Comparison of ENCODE assay signal across 14 cellular contexts in the genomic region with DNA sequence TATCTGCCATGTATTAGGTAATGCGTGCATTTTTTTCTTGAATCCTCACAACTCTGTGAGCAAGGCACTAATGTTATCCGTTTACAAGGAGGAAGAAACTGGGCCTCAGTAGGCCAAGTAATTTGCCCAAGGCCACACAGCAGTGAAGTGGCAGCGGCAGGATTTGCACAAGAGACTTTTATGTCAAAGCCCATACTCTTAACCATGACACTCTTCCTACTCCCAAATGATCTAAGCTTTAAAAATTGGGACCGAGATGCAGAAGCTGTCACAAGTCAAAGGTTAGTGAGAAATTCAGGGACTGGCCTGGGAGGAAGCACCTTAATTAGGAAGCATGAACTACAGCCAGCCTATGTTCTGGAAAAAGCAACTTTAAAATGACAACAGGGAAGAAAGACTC. TPM values are rescaled to one million over a fixed set of nuclear protein-coding genes. Genes with fewer than 3 reads are reported as not detected.
DNase-seq lines count a peak whose midpoint lies in the region; ATAC-seq and TF ChIP-seq lines count a peak whose summit lies in the region.
"Had no signal": no experiment of that assay in that cellular context is flagged by ENCODE, and none has a peak within 500 bp of the region (broad histone marks: within the 10 kb centered on the region; RNA-seq: fewer than 3 reads in every experiment).

No MANE protein-coding gene starts in this region.

- TF ChIP-seq EP300 in stomach (IDR thresholded peaks at IDR 0.05) = no peak

- TF ChIP-seq CTCF in activated CD8-positive, alpha-beta T cell treated with anti-CD3 and anti-CD28 coated beads for 36 hours (IDR thresholded peaks at IDR 0.05) = no peak
- TF ChIP-seq CTCF in lung (IDR thresholded peaks at IDR 0.05; ENCODE audit: control extremely low read depth, extremely low read depth) (no peak), stomach (IDR thresholded peaks at IDR 0.05) (no peak)

- peaks cover 100% of the 10 kb centered on the region for H3K4me1 Mint-ChIP-seq in activated T-cell treated with anti-CD3 and anti-CD28 coated beads, Interleukin-2, amount 50 U/mL, for 72 hours (ENCODE audit: low read depth)
- H3K4me1 Mint-ChIP-seq in activated CD8-positive, alpha-beta T cell treated with anti-CD3 and anti-CD28 coated beads for 36 hours (ENCODE audit: low read depth) = peaks cover 80% of the 10 kb centered on the region

- H3K27ac ChIP-seq in lung (ENCODE audit: low read depth in 1 of 2, low read length in 1 of 2) (peak overlapping the region; percentile 33 to 72), stomach (peak overlapping the region in 4 of 5 donors; percentile 96 to 98 (median 96))

- H3K36me3 Mint-ChIP-seq in activated T-cell treated with anti-CD3 and anti-CD28 coated beads, Interleukin-2, amount 50 U/mL, for 72 hours (ENCODE audit: insufficient read depth in 2 of 2) = peaks cover 26 to 54% of the 10 kb centered on the region in 2 donors
- peaks cover 63% of the 10 kb centered on the region for H3K36me3 Mint-ChIP-seq in activated CD8-positive, alpha-beta T cell treated with anti-CD3 and anti-CD28 coated beads for 36 hours (ENCODE audit: low read depth)

- peak overlapping the region; percentile 90 for H3K27ac Mint-ChIP-seq in activated T-cell treated with anti-CD3 and anti-CD28 coated beads, Interleukin-2, amount 50 U/mL, for 72 hours
- peak overlapping the region; percentile 87 for H3K27ac Mint-ChIP-seq in activated CD8-positive, alpha-beta T cell treated with anti-CD3 and anti-CD28 coated beads for 36 hours

- no peaks in the 10 kb centered on the region for H3K36me3 ChIP-seq in lung (ENCODE audit: control insufficient read depth in 2 of 2, insufficient read depth in 2 of 2, low read length in 2 of 2)
- no peaks in the 10 kb centered on the region for H3K36me3 ChIP-seq in stomach

- CTCF ChIA-PET in activated CD8-positive, alpha-beta T cell treated with anti-CD3 and anti-CD28 coated beads for 36 hours (lab: Charles Lee) = interaction anchor here (1.0 to 2.6 kb wide), 8 partner anchors 9 to 79 kb away, joined by 3 to 12 read pairs (median 5); a partner anchor contains a TSS

- peaks cover 0 to 2% of the 10 kb centered on the region in 2 donors for H3K9me3 ChIP-seq in lung (ENCODE audit: control insufficient read depth in 2 of 2, insufficient read depth in 1 of 2, low read length in 1 of 2)
- no peaks in the 10 kb centered on the region for H3K9me3 ChIP-seq in stomach

- H3K27me3 ChIP-seq in lung (ENCODE audit: control insufficient read depth, insufficient read depth) (no peaks in the 10 kb centered on the region), stomach (no peaks in the 10 kb centered on the region)

- no peak for ATAC-seq in activated T-cell treated with anti-CD3 and anti-CD28 coated beads, Interleukin-2, amount 50 U/mL, for 72 hours (replicated peaks in 1 of 2)
- no peak for ATAC-seq in activated CD8-positive, alpha-beta T cell treated with anti-CD3 and anti-CD28 coated beads for 36 hours
- no peak for ATAC-seq in lung (ENCODE audit: insufficient read depth, low FRiP score)
- ATAC-seq: left lobe of liver had no signal

- no peak for TF ChIP-seq POLR2A in stomach (IDR thresholded peaks at IDR 0.05)

- intact Hi-C loops in activated CD8-positive, alpha-beta T cell treated with anti-CD3 and anti-CD28 coated beads for 36 hours (cut with micrococcal nuclease) = no loop called here
- intact Hi-C loops in stomach (cut with DNase I; ENCODE audit: low total_unique reads) = no loop called here

- no peaks in the 10 kb centered on the region for H3K9me3 Mint-ChIP-seq in activated T-cell treated with anti-CD3 and anti-CD28 coated beads, Interleukin-2, amount 50 U/mL, for 72 hours
- H3K9me3 Mint-ChIP-seq in activated CD8-positive, alpha-beta T cell treated with anti-CD3 and anti-CD28 coated beads for 36 hours = no peaks in the 10 kb centered on the region

- peaks cover 26 to 43% of the 10 kb centered on the region in 2 donors for H3K4me1 ChIP-seq in lung (ENCODE audit: control insufficient read depth in 2 of 2, insufficient read depth in 2 of 2, low read length in 2 of 2)
- peaks cover 74 to 98% (median 87%) of the 10 kb centered on the region in 4 donors for H3K4me1 ChIP-seq in stomach

- no peaks in the 10 kb centered on the region for H3K27me3 Mint-ChIP-seq in activated T-cell treated with anti-CD3 and anti-CD28 coated beads, Interleukin-2, amount 50 U/mL, for 72 hours (ENCODE audit: low read depth)
- no peaks in the 10 kb centered on the region for H3K27me3 Mint-ChIP-seq in activated CD8-positive, alpha-beta T cell treated with anti-CD3 and anti-CD28 coated beads for 36 hours

- H3K4me3 Mint-ChIP-seq in activated T-cell treated with anti-CD3 and anti-CD28 coated beads, Interleukin-2, amount 50 U/mL, for 72 hours = peak overlapping the region; percentile 59 to 76
- H3K4me3 Mint-ChIP-seq in activated CD8-positive, alpha-beta T cell treated with anti-CD3 and anti-CD28 coated beads for 36 hours = no peak overlapping the region

- 60 to 83% methylated on average over 4 of the region's 4 CpGs for WGBS in lung, 2 donors
- 44 to 82% (median 60%) methylated on average over 4 of the region's 4 CpGs for WGBS in stomach, 5 donors

- POLR2A ChIA-PET in activated CD8-positive, alpha-beta T cell treated with anti-CD3 and anti-CD28 coated beads for 36 hours (lab: Charles Lee) = interaction anchor here (0.9 to 15.9 kb wide), 7 partner anchors 8 to 125 kb away, joined by 3 to 211 read pairs (median 9); a partner anchor contains a TSS

- H3K4me3 ChIP-seq in lung = no peak overlapping the region
- H3K4me3 ChIP-seq in stomach = no peak overlapping the region

- no peak for DNase-seq in activated T-cell treated with anti-CD3 and anti-CD28 coated beads, Interleukin-2, amount 50 U/mL, for 72 hours
- no peak for DNase-seq in activated T-cell treated with anti-CD3 and anti-CD28 coated beads, Interleukin-2, amount 50 U/mL, for 1 hour
- no peak for DNase-seq in activated CD8-positive, alpha-beta T cell treated with anti-CD3 and anti-CD28 coated beads for 36 hours
- no peak for DNase-seq in lung (ENCODE audit: low spot score)
- DNase-seq in stomach = no peak
- no peak for DNase-seq in NCI-H2196 (lab: John Stamatoyannopoulos, UW; ENCODE audit: unreplicated experiment)
- no peak for DNase-seq in cortex of kidney (lab: John Stamatoyannopoulos, UW)
- DNase-seq in pons (ENCODE audit: low spot score) = no peak
- DNase-seq: NCI-H187 treated with DMSO at 0.1 percent for 48 hours, retina, T-helper 9 cell had no signal

RNA-seq across cellular contexts. Expression of a gene that starts 10.7 kb away (rescaled TPM):
- total RNA-seq in activated T-cell treated with anti-CD3 and anti-CD28 coated beads, Interleukin-2, amount 50 U/mL, for 72 hours = 10 to 100 TPM; 71.8 to 78.0 TPM
- 10 to 100 TPM; 31.6 to 31.9 TPM for total RNA-seq in activated CD8-positive, alpha-beta T cell treated with anti-CD3 and anti-CD28 coated beads for 36 hours
- total RNA-seq in lung (10 to 100 TPM in 1 of 2 donors, 1 to 10 TPM in 1; 5.9 to 13.5 TPM), stomach (10 to 100 TPM in 2 of 5 donors, 1 to 10 TPM in 3; 1.2 to 17.7 (median 9.7) TPM)
- polyA plus RNA-seq in lung (1 to 10 TPM; 6.4 to 9.2 TPM), stomach (10 to 100 TPM in 1 of 3 donors, 1 to 10 TPM in 2; 6.3 to 11.0 (median 6.4) TPM)

RNA-seq across cellular contexts. Expression of a gene that starts 44.2 kb away (rescaled TPM):
- total RNA-seq in activated T-cell treated with anti-CD3 and anti-CD28 coated beads, Interleukin-2, amount 50 U/mL, for 72 hours = 1 to 10 TPM; 1.4 to 1.7 TPM
- total RNA-seq in activated CD8-positive, alpha-beta T cell treated with anti-CD3 and anti-CD28 coated beads for 36 hours = under 1 TPM; 0.27 to 0.63 TPM
- under 1 TPM in 1 of 2 donors, not detected in 1; 0.21 TPM for total RNA-seq in lung
- under 1 TPM; 0.08 to 0.40 TPM for polyA plus RNA-seq in lung
- not detected for total RNA-seq in stomach
- not detected for polyA plus RNA-seq in stomach
- total RNA-seq: cerebellum, G401, left lobe of liver had no signal
